Comparison of ENCODE assay signal across 16 cellular contexts in the genomic region with DNA sequence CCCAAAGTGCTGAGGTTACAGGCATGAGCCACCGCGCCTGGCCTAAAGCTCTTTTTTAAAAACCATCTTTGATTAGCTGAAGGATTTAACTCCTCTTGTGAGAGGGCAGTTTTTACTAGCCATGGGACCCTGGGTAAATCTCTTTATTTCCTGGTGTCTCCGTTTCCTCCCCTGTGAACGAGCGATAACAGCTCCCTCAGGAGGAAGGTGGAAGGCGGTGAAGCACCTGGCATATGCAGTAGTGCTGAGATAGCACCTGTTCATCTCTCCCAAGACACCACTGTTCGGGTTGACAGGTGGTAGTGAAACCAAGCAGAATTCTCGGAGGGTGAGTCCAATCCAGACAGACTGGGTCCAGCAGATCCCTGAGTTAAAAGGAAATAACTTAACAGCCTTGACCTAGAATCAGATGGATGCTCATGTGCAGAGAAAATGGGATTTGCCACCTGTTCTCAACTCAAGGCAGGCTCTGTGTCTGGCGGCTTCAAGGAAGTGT.
A peak's percentile ranks its signal among the peaks of the same experiment; 100 is the strongest.
DNase-seq lines count a peak whose midpoint lies in the region; ATAC-seq lines count a peak whose summit lies in the region.
"Had no signal": no experiment of that assay in that cellular context is flagged by ENCODE, and none has a peak within 500 bp of the region (broad histone marks: within the 10 kb centered on the region; RNA-seq: fewer than 3 reads in every experiment).

No MANE protein-coding gene starts in this region.

- DNase-seq in DMS53 (lab: John Stamatoyannopoulos, UW), result peak; percentile 26
- DNase-seq in DMS53 treated with DMSO at 0.1 percent for 48 hours (lab: John Stamatoyannopoulos, UW; ENCODE audit: unreplicated experiment), result no peak
- DNase-seq in LHCN-M2 (ENCODE audit: low read depth), result peak; percentile 11
- peak; percentile 32 for DNase-seq in amniotic epithelial cell (ENCODE audit: low read depth)
- peak; percentile 45 for DNase-seq in myocyte (ENCODE audit: low read depth)
- DNase-seq in NCI-H146 (lab: John Stamatoyannopoulos, UW), result no peak
- DNase-seq in activated CD4-positive, CD25-positive, alpha-beta regulatory T cell treated with anti-CD3 and anti-CD28 coated beads, Interleukin-2, amount 50 U/mL, for 72 hours, result no peak
- DNase-seq: CD8-positive, alpha-beta memory T cell; DMS 273 treated with DMSO at 0.1 percent for 48 hours; HFFc6; Karpas-422; NCI-H2029; NCI-H345; NCI-H774; SIG-M5 had no signal

- no peak for ATAC-seq in GM18907 (IDR thresholded peaks at IDR 0.05; ENCODE audit: unreplicated experiment)

Comparison
In these comparisons a context has a peak if more than half of its experiments do, and no peak if none do; other contexts are left out.
1. DNase-seq: peak in DMS53 (single experiment), LHCN-M2 (single experiment), amniotic epithelial cell (single experiment) and myocyte (single experiment); none in DMS53 treated with DMSO at 0.1 percent for 48 hours (single experiment), NCI-H146 (single experiment) and activated CD4-positive, CD25-positive, alpha-beta regulatory T cell treated with anti-CD3 and anti-CD28 coated beads, Interleukin-2, amount 50 U/mL, for 72 hours (single experiment).